Comparison of ENCODE assay signal across 13 cellular contexts in genomic region chrX:127574829-127575228, GRCh38.
A peak's percentile ranks its signal among the peaks of the same experiment; 100 is the strongest.
DNase-seq lines count a peak whose midpoint lies in the region; TF ChIP-seq lines count a peak whose summit lies in the region.
"Had no signal": no experiment of that assay in that cellular context is flagged by ENCODE, and none has a peak within 500 bp of the region (broad histone marks: within the 10 kb centered on the region; RNA-seq: fewer than 3 reads in every experiment).

No MANE protein-coding gene starts in this region.

- H3K9me3 Mint-ChIP-seq in chondrocyte (ENCODE audit: low read depth): peaks cover 31% of the 10 kb centered on the region

- H3K79me2 ChIP-seq in mammary epithelial cell (ENCODE audit: insufficient read depth, low read length): no peaks in the 10 kb centered on the region

- H3K4me3 Mint-ChIP-seq in chondrocyte (ENCODE audit: unreplicated experiment): no peak overlapping the region
- H3K4me3 Mint-ChIP-seq: CD4-positive, alpha-beta T cell had no signal

- WGBS in mammary epithelial cell (ENCODE audit: low coverage, missing lambda C conversion rate): 66% methylated on average over 3 of the region's 7 CpGs

- in situ Hi-C loops in brain microvascular endothelial cell (cut with HindIII; ENCODE audit: low pct_ligation_motif_present, low sequenced_read_pairs) (no loop called here), mammary epithelial cell (cut with MboI; ENCODE audit: low sequenced_read_pairs in 2 of 2) (no loop called here)

- H3K27ac Mint-ChIP-seq in chondrocyte (ENCODE audit: unreplicated experiment): no peak overlapping the region
- H3K27ac Mint-ChIP-seq: CD4-positive, alpha-beta T cell had no signal

- dilution Hi-C loops in mammary epithelial cell (cut with HindIII; ENCODE audit: low sequenced_read_pairs): no loop called here

- H2AFZ ChIP-seq in mammary epithelial cell (ENCODE audit: low read depth, low read length): no peak overlapping the region
- H2AFZ ChIP-seq: GM23248 had no signal

- H3K36me3 ChIP-seq in brain microvascular endothelial cell (replicated peaks) (no peaks in the 10 kb centered on the region), mammary epithelial cell (ENCODE audit: insufficient read depth, low read length) (no peaks in the 10 kb centered on the region)
- H3K36me3 ChIP-seq: HAP-1 had no signal

- H3K4me1 ChIP-seq in mammary epithelial cell (ENCODE audit: insufficient read depth, low read length): no peaks in the 10 kb centered on the region
- H3K4me1 ChIP-seq: Caco-2, HAP-1 had no signal

- DNase-seq in chondrocyte (ENCODE audit: low spot score) (peak; percentile 28), kidney tubule cell (ENCODE audit: low spot score) (peak; percentile 9), posterior vena cava (ENCODE audit: low spot score) (peak; percentile 58), brain microvascular endothelial cell (no peak), NCI-H524 treated with DMSO at 0.1 percent for 48 hours (lab: John Stamatoyannopoulos, UW) (no peak), mammary epithelial cell (no peak)
- DNase-seq: AML-193; Caco-2; CD4-positive, alpha-beta T cell; GM23248 had no signal

- no peak overlapping the region for H3K4me2 ChIP-seq in mammary epithelial cell (ENCODE audit: insufficient read depth, low read depth, low read length)

- BruUV-seq in mammary epithelial cell (replicated peaks; lab: Mats Ljungman, UMichigan): no TSS peak

- H3K4me3 ChIP-seq in brain microvascular endothelial cell (ENCODE audit: low read depth, low read length): no peak overlapping the region
- no peak overlapping the region for H3K4me3 ChIP-seq in mammary epithelial cell (replicated peaks in 1 of 3; ENCODE audit: insufficient read depth in 1 of 3, low read depth in 2 of 3, low read length in 3 of 3)
- H3K4me3 ChIP-seq: GM23248, HAP-1 had no signal

- CTCF ChIA-PET in mammary epithelial cell (lab: Charles Lee; ENCODE audit: low non-redundant PET): no interaction called here

- no peaks in the 10 kb centered on the region for H3K36me3 Mint-ChIP-seq in chondrocyte (ENCODE audit: low read depth)

- H4K20me1 ChIP-seq in mammary epithelial cell (ENCODE audit: insufficient read depth, low read length): no peaks in the 10 kb centered on the region

- H3K27me3 ChIP-seq in brain microvascular endothelial cell (replicated peaks) (no peaks in the 10 kb centered on the region), mammary epithelial cell (ENCODE audit: insufficient read depth, low read length) (no peaks in the 10 kb centered on the region)

- TF ChIP-seq CTCF in chondrocyte (IDR thresholded peaks at IDR 0.05) (no peak), brain microvascular endothelial cell (IDR thresholded peaks at IDR 0.05; ENCODE audit: low read depth, low read length, missing control alignments) (no peak), mammary epithelial cell (conservative IDR thresholded peaks at IDR 0.05 in 1 of 2, IDR thresholded peaks at IDR 0.05 in 1 of 2; ENCODE audit: extremely low read depth in 1 of 2, insufficient read depth in 1 of 2, low read depth in 1 of 2, low read length in 2 of 2) (no peak)

- H3K4me1 Mint-ChIP-seq in chondrocyte (ENCODE audit: low read depth): no peaks in the 10 kb centered on the region

- H3K27me3 Mint-ChIP-seq in chondrocyte (ENCODE audit: low read depth): no peaks in the 10 kb centered on the region
- H3K27me3 Mint-ChIP-seq: CD4-positive, alpha-beta T cell had no signal

- no peak overlapping the region for H3K9ac ChIP-seq in mammary epithelial cell (ENCODE audit: insufficient read depth, low read length)
- H3K9ac ChIP-seq: GM23248 had no signal

- H3K27ac ChIP-seq in brain microvascular endothelial cell: no peak overlapping the region
- no peak overlapping the region for H3K27ac ChIP-seq in mammary epithelial cell (ENCODE audit: insufficient read depth, low read depth, low read length)
- H3K27ac ChIP-seq: C4-2B, GM23248, HL-60 had no signal

- intact Hi-C loops in posterior vena cava (cut with DNase I): no loop called here
- intact Hi-C loops in mammary epithelial cell (cut with micrococcal nuclease): no loop called here

- H3K9me3 ChIP-seq in mammary epithelial cell (replicated peaks; ENCODE audit: insufficient read depth, low read length): peaks cover 8% of the 10 kb centered on the region
- H3K9me3 ChIP-seq: Caco-2, HAP-1 had no signal

Comparison
In these comparisons a context has a peak if more than half of its experiments do, and no peak if none do; other contexts are left out.
1. DNase-seq: peak in chondrocyte (single experiment), kidney tubule cell (single experiment) and posterior vena cava (single experiment); none in brain microvascular endothelial cell (single experiment), NCI-H524 treated with DMSO at 0.1 percent for 48 hours (single experiment) and mammary epithelial cell (single experiment).